Comparison of ENCODE assay signal across 32 cellular contexts in genomic region chr6:103264020-103264419, GRCh38.
"Had no signal": no experiment of that assay in that cellular context is flagged by ENCODE, and none has a peak within 500 bp of the region (broad histone marks: within the 10 kb centered on the region; RNA-seq: fewer than 3 reads in every experiment).

No MANE protein-coding gene starts in this region.

- H3K27ac ChIP-seq: KMS-11, PC-9, RWPE1, SJCRH30, SK-N-MC had no signal

- H3K4me1 ChIP-seq: SJCRH30 had no signal

- H3K4me3 ChIP-seq: PC-9, SJCRH30, SK-N-MC had no signal

- H3K36me3 ChIP-seq: SJCRH30 had no signal

- H3K9me3 ChIP-seq: SJCRH30 had no signal

- DNase-seq: Karpas-422, KBM-7, MM.1S, MV-4-11, NCI-H1092, NCI-H1105 treated with DMSO at 0.1 percent for 48 hours, NCI-H1417, NCI-H1436, NCI-H146, NCI-H1694, NCI-H187, NCI-H2029, NCI-H2081, NCI-H2171 treated with DMSO at 0.1 percent for 48 hours, NCI-H2227 treated with DMSO at 0.1 percent for 48 hours, NCI-H345, NCI-H446, NCI-H510A treated with DMSO at 0.1 percent for 48 hours, NCI-H526, NCI-H69, NCI-H748 treated with DMSO at 0.1 percent for 48 hours, NCI-H82, PC-9, SHP77, SIG-M5, SJCRH30 had no signal

- ATAC-seq: Panc1, Right ventricle myocardium inferior, SK-N-SH treated with all-trans-retinoic acid at 6 μM for 48 hours had no signal

- H3K27me3 ChIP-seq: SJCRH30 had no signal
